In the genomic region with DNA sequence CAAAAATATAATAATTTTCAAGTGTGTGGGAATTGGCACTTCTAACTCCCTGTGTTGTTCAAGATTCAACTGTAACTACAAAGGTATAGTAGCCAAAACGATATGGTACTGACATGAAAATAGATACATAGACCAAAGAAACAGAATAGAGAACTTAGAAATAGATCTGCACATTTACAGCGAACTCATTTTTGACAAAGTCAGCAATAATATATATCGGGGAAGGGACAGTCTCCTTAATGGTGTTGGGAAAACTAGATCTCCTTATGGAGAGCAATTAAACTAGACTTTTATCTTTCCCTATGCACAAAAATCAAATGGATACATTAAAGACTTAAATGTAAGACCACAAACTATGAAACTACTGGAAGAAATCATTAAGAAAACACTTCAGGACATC, we compare ENCODE assay signal across 20 cellular contexts.
DNase-seq lines count a peak whose midpoint lies in the region; ATAC-seq, FAIRE-seq and TF ChIP-seq lines count a peak whose summit lies in the region.
"Had no signal": no experiment of that assay in that cellular context is flagged by ENCODE, and none has a peak within 500 bp of the region (broad histone marks: within the 10 kb centered on the region; RNA-seq: fewer than 3 reads in every experiment).

No MANE protein-coding gene starts in this region.

- WGBS in HepG2 (ENCODE audit: low lambda C conversion rate), result 21% methylated on average over 3 of the region's 3 CpGs
- WGBS in right lobe of liver (ENCODE audit: insufficient coverage, low coverage, low lambda C conversion rate, missing lambda C conversion rate), result 59% methylated on average over 3 of the region's 3 CpGs

- H2AFZ ChIP-seq in HepG2 (ENCODE audit: low read length) (no peak overlapping the region), SU-DHL-6 (ENCODE audit: low read depth, low read length, severe bottlenecking) (peak overlapping the region; percentile 42)
- H2AFZ ChIP-seq: GM23338 had no signal

- H3K36me3 Mint-ChIP-seq in activated CD8-positive, alpha-beta T cell treated with anti-CD3 and anti-CD28 coated beads, Interleukin-2, amount 10 ng/mL, durations not matched to agents 7 days and 5 days (ENCODE audit: low read depth), result no peaks in the 10 kb centered on the region
- H3K36me3 Mint-ChIP-seq in nephron progenitor cell (ENCODE audit: low read depth), result no peaks in the 10 kb centered on the region
- H3K36me3 Mint-ChIP-seq: CD4-positive, CD25-positive, alpha-beta regulatory T cell; CD8-positive, alpha-beta memory T cell had no signal

- H3K27ac ChIP-seq in HepG2 (ENCODE audit: extremely low read length, insufficient read depth, low read length) (no peak overlapping the region), right lobe of liver (no peak overlapping the region), SU-DHL-6 (ENCODE audit: low read depth, low read length) (no peak overlapping the region)

- no peak overlapping the region for H3K9ac ChIP-seq in HepG2 (ENCODE audit: insufficient read depth, low read depth, low read length)
- H3K9ac ChIP-seq in SU-DHL-6 (ENCODE audit: low read length), result no peak overlapping the region

- no peaks in the 10 kb centered on the region for H3F3A ChIP-seq in SU-DHL-6 (ENCODE audit: insufficient read depth)

- in situ Hi-C loops in HepG2 (cut with HindIII; ENCODE audit: extremely low pct_ligation_motif_present, low pct_unique_long_range_greater_than_20kb), result no loop called here
- in situ Hi-C loops in astrocyte of the spinal cord (cut with HindIII; ENCODE audit: low sequenced_read_pairs), result no loop called here

- POLR2A ChIA-PET in HepG2 (lab: Yijun Ruan, JAX), result no interaction called here
- POLR2A ChIA-PET in activated CD8-positive, alpha-beta T cell treated with anti-CD3 and anti-CD28 coated beads, Interleukin-2, amount 10 ng/mL, durations not matched to agents 7 days and 5 days (lab: Charles Lee), result no interaction called here

- no peaks in the 10 kb centered on the region for H3K4me1 Mint-ChIP-seq in activated CD8-positive, alpha-beta T cell treated with anti-CD3 and anti-CD28 coated beads, Interleukin-2, amount 10 ng/mL, durations not matched to agents 7 days and 5 days (ENCODE audit: low read depth)
- H3K4me1 Mint-ChIP-seq in nephron progenitor cell, result no peaks in the 10 kb centered on the region
- H3K4me1 Mint-ChIP-seq: CD4-positive, CD25-positive, alpha-beta regulatory T cell; CD8-positive, alpha-beta memory T cell had no signal

- no peaks in the 10 kb centered on the region for H3K9me3 Mint-ChIP-seq in activated CD8-positive, alpha-beta T cell treated with anti-CD3 and anti-CD28 coated beads, Interleukin-2, amount 10 ng/mL, durations not matched to agents 7 days and 5 days (ENCODE audit: insufficient read depth)
- no peaks in the 10 kb centered on the region for H3K9me3 Mint-ChIP-seq in nephron progenitor cell

- TF ChIP-seq POLR2A in HepG2 (IDR thresholded peaks at IDR 0.05; ENCODE audit: insufficient read depth in 1 of 2, low read depth in 2 of 2, low read length in 2 of 2) (no peak), right lobe of liver (IDR thresholded peaks at IDR 0.05) (no peak)

- TF ChIP-seq CTCF in HepG2 (CRISPR knock-in tag; IDR thresholded peaks at IDR 0.05) (no peak), right lobe of liver (IDR thresholded peaks at IDR 0.05) (no peak), SU-DHL-6 (IDR thresholded peaks at IDR 0.05; ENCODE audit: insufficient read depth, low read length, poor library complexity, severe bottlenecking) (no peak), astrocyte of the spinal cord (IDR thresholded peaks at IDR 0.05; ENCODE audit: low read depth, low read length) (no peak), nephron progenitor cell (IDR thresholded peaks at IDR 0.05) (no peak)

- DNase-seq in HepG2 (ENCODE audit: low spot score) (no peak), right lobe of liver (no peak), astrocyte of the spinal cord (ENCODE audit: low read depth, low spot score) (peak; percentile 15), nephron progenitor cell (no peak), NCI-H2029 treated with DMSO at 0.1 percent for 48 hours (lab: John Stamatoyannopoulos, UW) (no peak)
- DNase-seq in activated CD8-positive, alpha-beta T cell treated with anti-CD3 and anti-CD28 coated beads, Interleukin-2, amount 10 ng/mL, durations not matched to agents 7 days and 5 days, result no peak
- DNase-seq: 8988T; ACHN; BE2C; C1 segment of cervical spinal cord; CD4-positive, CD25-positive, alpha-beta regulatory T cell; CD8-positive, alpha-beta memory T cell; COR-L47; GDM1; HCEC 1CT had no signal

- no peak for FAIRE-seq in HepG2 (lab: Jason Lieb, UNC)
- FAIRE-seq: GM12892, GM18507, H54 had no signal

- no peak overlapping the region for H3K4me3 Mint-ChIP-seq in activated CD8-positive, alpha-beta T cell treated with anti-CD3 and anti-CD28 coated beads, Interleukin-2, amount 10 ng/mL, durations not matched to agents 7 days and 5 days
- H3K4me3 Mint-ChIP-seq in nephron progenitor cell, result no peak overlapping the region
- H3K4me3 Mint-ChIP-seq: CD4-positive, CD25-positive, alpha-beta regulatory T cell; CD8-positive, alpha-beta memory T cell; GM23338 had no signal

- no peak for ATAC-seq in HepG2
- no peak for ATAC-seq in right lobe of liver
- no peak for ATAC-seq in activated CD8-positive, alpha-beta T cell treated with anti-CD3 and anti-CD28 coated beads, Interleukin-2, amount 10 ng/mL, durations not matched to agents 7 days and 5 days
- ATAC-seq: GM23338 had no signal

- H3K27me3 ChIP-seq in HepG2 (ENCODE audit: control insufficient read depth in 1 of 2, insufficient read depth in 2 of 2, low read length in 2 of 2) (no peaks in the 10 kb centered on the region), right lobe of liver (no peaks in the 10 kb centered on the region), SU-DHL-6 (ENCODE audit: low read length) (no peaks in the 10 kb centered on the region)
- H3K27me3 ChIP-seq: BE2C had no signal

- CTCF ChIA-PET in HepG2 (lab: Yijun Ruan, JAX; ENCODE audit: low intra/inter-chr PET ratio, low total read pairs), result no interaction called here
- CTCF ChIA-PET in activated CD8-positive, alpha-beta T cell treated with anti-CD3 and anti-CD28 coated beads, Interleukin-2, amount 10 ng/mL, durations not matched to agents 7 days and 5 days (lab: Charles Lee), result no interaction called here

- no peaks in the 10 kb centered on the region for H3K27me3 Mint-ChIP-seq in activated CD8-positive, alpha-beta T cell treated with anti-CD3 and anti-CD28 coated beads, Interleukin-2, amount 10 ng/mL, durations not matched to agents 7 days and 5 days (ENCODE audit: low read depth)
- no peaks in the 10 kb centered on the region for H3K27me3 Mint-ChIP-seq in nephron progenitor cell (ENCODE audit: low read depth, poor library complexity)
- H3K27me3 Mint-ChIP-seq: CD4-positive, CD25-positive, alpha-beta regulatory T cell; CD8-positive, alpha-beta memory T cell had no signal

- H3K36me3 ChIP-seq in HepG2 (replicated peaks in 1 of 2; ENCODE audit: control insufficient read depth in 1 of 2, insufficient read depth in 2 of 2, low read length in 2 of 2) (no peaks in the 10 kb centered on the region), right lobe of liver (no peaks in the 10 kb centered on the region), SU-DHL-6 (ENCODE audit: low read length) (no peaks in the 10 kb centered on the region)
- H3K36me3 ChIP-seq: BE2C had no signal

- H4K20me1 ChIP-seq in HepG2 (ENCODE audit: insufficient read depth, low read length), result no peaks in the 10 kb centered on the region
- no peaks in the 10 kb centered on the region for H4K20me1 ChIP-seq in SU-DHL-6 (ENCODE audit: low read depth, low read length)

- no peak for TF ChIP-seq EP300 in HepG2 (IDR thresholded peaks at IDR 0.05; ENCODE audit: low read depth in 2 of 2, low read length in 2 of 2)
- no peak for TF ChIP-seq EP300 in HepG2 (CRISPR knock-in tag; IDR thresholded peaks at IDR 0.05; ENCODE audit: borderline replicate concordance)

- TF ChIP-seq RAD21 in HepG2 (CRISPR knock-in tag; IDR thresholded peaks at IDR 0.05), result no peak

- H3K9me2 ChIP-seq in SU-DHL-6 (replicated peaks; ENCODE audit: insufficient read depth, low read length), result no peaks in the 10 kb centered on the region

- BruUV-seq in HepG2 (replicated peaks; lab: Mats Ljungman, UMichigan), result no TSS peak

- intact Hi-C loops in HepG2 (cut with micrococcal nuclease; ENCODE audit: unreplicated experiment), result no loop called here
- intact Hi-C loops in right lobe of liver (cut with DNase I), result no loop called here

- H3K27ac Mint-ChIP-seq in activated CD8-positive, alpha-beta T cell treated with anti-CD3 and anti-CD28 coated beads, Interleukin-2, amount 10 ng/mL, durations not matched to agents 7 days and 5 days, result no peak overlapping the region
- H3K27ac Mint-ChIP-seq in nephron progenitor cell, result no peak overlapping the region
- H3K27ac Mint-ChIP-seq: CD4-positive, CD25-positive, alpha-beta regulatory T cell; CD8-positive, alpha-beta memory T cell; GM23338 had no signal

- H3K4me1 ChIP-seq in HepG2 (ENCODE audit: insufficient read depth, low read length) (no peaks in the 10 kb centered on the region), right lobe of liver (no peaks in the 10 kb centered on the region)
- H3K4me1 ChIP-seq: BE2C had no signal

- H3K4me2 ChIP-seq in HepG2 (ENCODE audit: low read depth, low read length), result no peak overlapping the region
- H3K4me2 ChIP-seq in SU-DHL-6 (ENCODE audit: low read depth, low read length, poor library complexity, severe bottlenecking), result no peak overlapping the region
- H3K4me2 ChIP-seq: GM23338 had no signal

- H3K9me3 ChIP-seq in HepG2 (ENCODE audit: low read length) (no peaks in the 10 kb centered on the region), right lobe of liver (no peaks in the 10 kb centered on the region), SU-DHL-6 (ENCODE audit: insufficient read depth, low read length) (no peaks in the 10 kb centered on the region)
- H3K9me3 ChIP-seq: BE2C had no signal

- no peak overlapping the region for H3K4me3 ChIP-seq in HepG2 (replicated peaks in 1 of 3; ENCODE audit: insufficient read depth in 1 of 3, low read depth in 2 of 3, low read length in 3 of 3)
- H3K4me3 ChIP-seq in right lobe of liver, result no peak overlapping the region
- no peak overlapping the region for H3K4me3 ChIP-seq in SU-DHL-6 (ENCODE audit: insufficient read depth, low read length, poor library complexity, severe bottlenecking)
- no peak overlapping the region for H3K4me3 ChIP-seq in astrocyte of the spinal cord (ENCODE audit: low read depth, low read length)
- H3K4me3 ChIP-seq: GM23338 had no signal

- H3K79me2 ChIP-seq in HepG2 (ENCODE audit: insufficient read depth, low read length) (no peaks in the 10 kb centered on the region), SU-DHL-6 (ENCODE audit: insufficient read depth, low read length) (no peaks in the 10 kb centered on the region)

TF ChIP-seq in HepG2, 621 proteins besides CTCF, POLR2A, EP300 and RAD21 (continues in another document):
- no peak for TF ChIP-seq NBN (conservative IDR thresholded peaks at IDR 0.05)
- TF ChIP-seq STAT5B (CRISPR knock-in tag; IDR thresholded peaks at IDR 0.05), result no peak
- no peak for TF ChIP-seq TCF12 (IDR thresholded peaks at IDR 0.05)
- no peak for TF ChIP-seq TCF12 (CRISPR knock-in tag; IDR thresholded peaks at IDR 0.05)
- TF ChIP-seq ZNF713 (CRISPR knock-in tag; IDR thresholded peaks at IDR 0.05), result no peak
- TF ChIP-seq HMGA1 (CRISPR knock-in tag; conservative IDR thresholded peaks at IDR 0.05), result no peak
- no peak for TF ChIP-seq EED (CRISPR knock-in tag; IDR thresholded peaks at IDR 0.05)
- TF ChIP-seq RFX3 (CRISPR knock-in tag; IDR thresholded peaks at IDR 0.05), result no peak
